Comparison of ENCODE assay signal across 1 cellular context in genomic region chr12:9741726-9742125, GRCh38.
TF ChIP-seq lines count a peak whose summit lies in the region.

No MANE protein-coding gene starts in this region.

TF ChIP-seq in WTC11, 78 proteins besides CTCF, POLR2A, EP300 and RAD21 (continued from another document):
- TF ChIP-seq ARID4B (CRISPR knock-in tag; IDR thresholded peaks at IDR 0.05; ENCODE audit: borderline replicate concordance) (no peak), ZNF396 (CRISPR knock-in tag; IDR thresholded peaks at IDR 0.05; ENCODE audit: borderline replicate concordance) (no peak), ZNF423 (CRISPR knock-in tag; IDR thresholded peaks at IDR 0.05) (no peak), HMGXB4 (CRISPR knock-in tag; IDR thresholded peaks at IDR 0.05) (no peak), NR1H2 (CRISPR knock-in tag; IDR thresholded peaks at IDR 0.05) (no peak), PRDM15 (CRISPR knock-in tag; IDR thresholded peaks at IDR 0.05) (no peak), USF1 (CRISPR knock-in tag; IDR thresholded peaks at IDR 0.05) (no peak)
